Comparison of ENCODE assay signal across 21 cellular contexts in the genomic region with DNA sequence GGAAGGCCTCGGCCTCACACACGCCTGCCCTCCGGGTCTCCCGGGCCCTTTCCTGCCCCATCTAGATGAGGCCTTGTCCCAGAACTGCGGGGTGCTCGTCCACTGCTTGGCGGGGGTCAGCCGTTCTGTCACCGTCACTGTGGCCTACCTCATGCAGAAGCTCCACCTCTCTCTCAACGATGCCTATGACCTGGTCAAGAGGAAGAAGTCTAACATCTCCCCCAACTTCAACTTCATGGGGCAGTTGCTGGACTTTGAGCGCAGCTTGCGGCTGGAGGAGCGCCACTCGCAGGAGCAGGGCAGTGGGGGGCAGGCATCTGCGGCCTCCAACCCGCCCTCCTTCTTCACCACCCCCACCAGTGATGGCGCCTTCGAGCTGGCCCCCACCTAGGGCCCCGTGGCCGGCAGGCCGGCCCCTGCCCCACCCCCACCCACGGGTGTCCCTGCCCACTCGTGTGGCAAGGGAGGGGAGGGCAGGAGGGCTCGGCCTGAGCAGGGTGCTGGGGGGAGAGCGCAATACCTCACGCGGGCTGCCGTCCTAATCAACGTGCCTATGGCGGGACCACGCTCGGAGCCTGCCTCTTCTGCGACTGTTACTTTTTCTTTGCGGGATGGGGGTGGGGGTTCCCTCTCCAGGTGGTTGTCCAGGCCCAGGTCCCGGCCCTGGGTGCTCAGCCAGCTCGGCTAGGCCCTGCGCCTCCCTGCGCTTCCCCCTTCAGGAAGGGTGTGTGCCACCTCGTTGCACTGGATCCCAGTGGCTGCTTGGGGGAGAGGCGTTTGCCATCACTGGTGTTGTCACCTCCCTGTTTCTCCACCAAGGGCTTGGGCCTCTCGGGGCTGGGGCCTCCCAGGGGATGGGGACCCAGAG. TPM values are rescaled to one million over a fixed set of nuclear protein-coding genes. Genes with fewer than 3 reads are reported as not detected.
A peak's percentile ranks its signal among the peaks of the same experiment; 100 is the strongest.
DNase-seq lines count a peak whose midpoint lies in the region; ATAC-seq, FAIRE-seq and TF ChIP-seq lines count a peak whose summit lies in the region.
"Had no signal": no experiment of that assay in that cellular context is flagged by ENCODE, and none has a peak within 500 bp of the region (broad histone marks: within the 10 kb centered on the region; RNA-seq: fewer than 3 reads in every experiment).

No MANE protein-coding gene starts in this region.

- peaks cover 2% of the 10 kb centered on the region for H3K9me3 Mint-ChIP-seq in activated naive CD8-positive, alpha-beta T cell treated with anti-CD3 and anti-CD28 coated beads for 36 hours
- H3K9me3 Mint-ChIP-seq: activated naive CD4-positive, alpha-beta T cell treated with anti-CD3 and anti-CD28 coated beads for 36 hours; WTC11 had no signal

- H3K9me3 ChIP-seq in osteoblast (ENCODE audit: low read depth, low read length): no peaks in the 10 kb centered on the region
- H3K9me3 ChIP-seq in tibial nerve: no peaks in the 10 kb centered on the region
- H3K9me3 ChIP-seq: uterus had no signal

- TF ChIP-seq CTCF in 22Rv1 (IDR thresholded peaks at IDR 0.05): peak; percentile 9; the same call in 1 of the 2 replicates
- no peak for TF ChIP-seq CTCF in osteoblast (IDR thresholded peaks at IDR 0.05; ENCODE audit: extremely low read depth, low read depth, low read length)
- no peak for TF ChIP-seq CTCF in tibial nerve (IDR thresholded peaks at IDR 0.05)

- H3K27me3 ChIP-seq in osteoblast (ENCODE audit: insufficient read depth, low read length): peaks cover 22% of the 10 kb centered on the region
- peaks cover 0 to 48% of the 10 kb centered on the region in 2 donors for H3K27me3 ChIP-seq in tibial nerve

- no peak overlapping the region for H3K4me2 ChIP-seq in osteoblast (ENCODE audit: insufficient read depth, low read length)

- TF ChIP-seq POLR2A in GM12891 (IDR thresholded peaks at IDR 0.05; ENCODE audit: low read depth, low read length) (no peak), tibial nerve (IDR thresholded peaks at IDR 0.05) (no peak)

- H2AFZ ChIP-seq in osteoblast (ENCODE audit: low read length): no peak overlapping the region

- H3K4me1 Mint-ChIP-seq in activated naive CD8-positive, alpha-beta T cell treated with anti-CD3 and anti-CD28 coated beads for 36 hours: no peaks in the 10 kb centered on the region
- H3K4me1 Mint-ChIP-seq: CD14-positive monocyte, IgD-negative memory B cell, WTC11 had no signal

- no peak overlapping the region for H3K27ac Mint-ChIP-seq in activated naive CD8-positive, alpha-beta T cell treated with anti-CD3 and anti-CD28 coated beads for 36 hours
- H3K27ac Mint-ChIP-seq: activated naive CD4-positive, alpha-beta T cell treated with anti-CD3 and anti-CD28 coated beads for 36 hours; IgD-negative memory B cell; WTC11 had no signal

- H3K4me1 ChIP-seq in osteoblast (ENCODE audit: insufficient read depth, low read length) (no peaks in the 10 kb centered on the region), tibial nerve (peaks cover 0 to 13% (median 0%) of the 10 kb centered on the region in 4 donors)

- TF ChIP-seq EP300 in tibial nerve (IDR thresholded peaks at IDR 0.05): no peak

- no peak for DNase-seq in GM12891 (ENCODE audit: insufficient read length, low spot score)
- DNase-seq in ecto neural progenitor cell (ENCODE audit: low spot score): peak; percentile 35
- DNase-seq in osteoblast (ENCODE audit: insufficient read length, low spot score, missing footprints): peak; percentile 80
- no peak for DNase-seq in tibial nerve (ENCODE audit: low spot score in 2 of 2)
- DNase-seq in activated naive CD8-positive, alpha-beta T cell treated with anti-CD3 and anti-CD28 coated beads for 36 hours: no peak
- DNase-seq: cortex of kidney, mammary epithelial cell, T-helper 9 cell had no signal

- 0 to 80% methylated on average over 1 to 38 of the region's 41 CpGs for whole genome bisulfite sequencing in tibial nerve, 2 donors

- H3K4me3 ChIP-seq in osteoblast (ENCODE audit: insufficient read depth, low read length) (no peak overlapping the region), tibial nerve (no peak overlapping the region)
- H3K4me3 ChIP-seq: uterus had no signal

- no peak for ATAC-seq in GM18909 (IDR thresholded peaks at IDR 0.05; ENCODE audit: poor library complexity, unreplicated experiment)

- FAIRE-seq in GM12891 (lab: Jason Lieb, UNC): peak; percentile 75
- FAIRE-seq: endometrium, islet of Langerhans, small intestine had no signal

- no peak overlapping the region for H3K4me3 Mint-ChIP-seq in activated naive CD8-positive, alpha-beta T cell treated with anti-CD3 and anti-CD28 coated beads for 36 hours
- H3K4me3 Mint-ChIP-seq: activated naive CD4-positive, alpha-beta T cell treated with anti-CD3 and anti-CD28 coated beads for 36 hours; CD14-positive monocyte; IgD-negative memory B cell; WTC11 had no signal

- H3K36me3 ChIP-seq in osteoblast (ENCODE audit: insufficient read depth, low read length): no peaks in the 10 kb centered on the region
- H3K36me3 ChIP-seq in tibial nerve: no peaks in the 10 kb centered on the region
- H3K36me3 ChIP-seq: uterus had no signal

- H3K27ac ChIP-seq in 22Rv1: no peak overlapping the region
- H3K27ac ChIP-seq in osteoblast (ENCODE audit: low read depth, low read length): no peak overlapping the region
- no peak overlapping the region for H3K27ac ChIP-seq in tibial nerve
- H3K27ac ChIP-seq: uterus had no signal

- peaks cover 21% of the 10 kb centered on the region for H3K27me3 Mint-ChIP-seq in activated naive CD8-positive, alpha-beta T cell treated with anti-CD3 and anti-CD28 coated beads for 36 hours

- no peaks in the 10 kb centered on the region for H4K20me1 ChIP-seq in osteoblast (ENCODE audit: insufficient read depth, low read length)

- no peaks in the 10 kb centered on the region for H3K36me3 Mint-ChIP-seq in activated naive CD8-positive, alpha-beta T cell treated with anti-CD3 and anti-CD28 coated beads for 36 hours
- H3K36me3 Mint-ChIP-seq: CD14-positive monocyte, IgD-negative memory B cell, WTC11 had no signal

- H3K79me2 ChIP-seq in osteoblast (ENCODE audit: insufficient read depth, low read length): no peaks in the 10 kb centered on the region

TF ChIP-seq in GM12891, 5 proteins besides CTCF, POLR2A, EP300 and RAD21:
- no peak for TF ChIP-seq POU2F2 (IDR thresholded peaks at IDR 0.05; ENCODE audit: low read depth, low read length)
- no peak for TF ChIP-seq TAF1 (IDR thresholded peaks at IDR 0.05; ENCODE audit: low read depth, low read length)
- no peak for TF ChIP-seq PAX5 (IDR thresholded peaks at IDR 0.05; ENCODE audit: insufficient read depth, low read length, severe bottlenecking)
- no peak for TF ChIP-seq SPI1 (IDR thresholded peaks at IDR 0.05; ENCODE audit: low read depth, low read length)
- no peak for TF ChIP-seq POLR2AphosphoS5 (IDR thresholded peaks at IDR 0.05; ENCODE audit: low read depth, low read length)
TF ChIP-seq in GM12891: peak in this region for 0.

RNA-seq across cellular contexts. Expression of a gene that starts 3.1 kb away (rescaled TPM):
- not detected for polyA plus RNA-seq in GM12891 (2012; ENCODE audit: low read depth, missing spikeins)
- total RNA-seq in osteoblast (under 0.01 TPM in 2 replicates), tibial nerve (not detected)
- under 1 TPM; 0.08 to 0.23 TPM for total RNA-seq in activated naive CD8-positive, alpha-beta T cell treated with anti-CD3 and anti-CD28 coated beads for 36 hours
- total RNA-seq: fibroblast of lung, OCI-LY7 had no signal
- polyA plus RNA-seq: CD14-positive monocyte, fibroblast of lung, IgD-negative memory B cell had no signal

RNA-seq across cellular contexts. Expression of a gene that starts 23.5 kb away (rescaled TPM):
- 2.8 TPM for polyA plus RNA-seq in GM12891 (2012; ENCODE audit: low read depth, missing spikeins)
- total RNA-seq in osteoblast (0.29 and 0.36 TPM in 2 replicates), tibial nerve (1 to 10 TPM in 2 of 4 donors, under 1 TPM in 1, not detected in 1; 0.63 to 4.5 (median 3.6) TPM)
- total RNA-seq in activated naive CD8-positive, alpha-beta T cell treated with anti-CD3 and anti-CD28 coated beads for 36 hours: 1 to 10 TPM; 1.0 to 1.2 TPM
- total RNA-seq: M059J had no signal
- polyA plus RNA-seq: CD14-positive monocyte, fibroblast of lung, IgD-negative memory B cell had no signal

RNA-seq across cellular contexts. Expression of a gene that starts 37.6 kb away (rescaled TPM):
- 3.0 TPM for polyA plus RNA-seq in GM12891 (2012; ENCODE audit: low read depth, missing spikeins)
- total RNA-seq in osteoblast (15.3 and 19.5 TPM in 2 replicates), tibial nerve (10 to 100 TPM; 14.4 to 26.7 (median 21.9) TPM)
- under 1 TPM; 0.68 to 0.70 TPM for total RNA-seq in activated naive CD8-positive, alpha-beta T cell treated with anti-CD3 and anti-CD28 coated beads for 36 hours
- total RNA-seq: OCI-LY7 had no signal

RNA-seq across cellular contexts. Expression of a gene that starts 51.2 kb away (rescaled TPM):
- polyA plus RNA-seq in GM12891 (2012; ENCODE audit: low read depth, missing spikeins): 12.6 TPM
- 29.3 and 33.0 TPM in 2 replicates for total RNA-seq in osteoblast
- total RNA-seq in tibial nerve: 10 to 100 TPM; 26.4 to 36.9 (median 32.2) TPM
- 10 to 100 TPM; 24.8 to 25.5 TPM for total RNA-seq in activated naive CD8-positive, alpha-beta T cell treated with anti-CD3 and anti-CD28 coated beads for 36 hours

Comparison
In these comparisons a context has a peak if more than half of its experiments do, and no peak if none do; other contexts are left out.
1. DNase-seq: peak in ecto neural progenitor cell (single experiment) and osteoblast (single experiment); none in GM12891 (single experiment), tibial nerve (0 of 2) and activated naive CD8-positive, alpha-beta T cell treated with anti-CD3 and anti-CD28 coated beads for 36 hours (single experiment).